Comparison of ENCODE assay signal across 22 cellular contexts in genomic region chr9:2407450-2407849, GRCh38.
"Had no signal": no experiment of that assay in that cellular context is flagged by ENCODE, and none has a peak within 500 bp of the region (broad histone marks: within the 10 kb centered on the region; RNA-seq: fewer than 3 reads in every experiment).

No MANE protein-coding gene starts in this region.

- H3K9me3 ChIP-seq: prostate gland, right lobe of liver, thyroid gland had no signal

- FAIRE-seq: kidney, small intestine had no signal

- DNase-seq: caudate nucleus; cerebellar nuclear complex; cortex of kidney; foreskin fibroblast; gastrocnemius medialis; head of caudate nucleus; kidney; left colon; natural killer cell; retina; right lobe of liver; small intestine; stimulated activated CD4-positive, alpha-beta T cell treated with anti-CD3 and anti-CD28 coated beads, Interleukin-15, amount 100 ng/mL, for 24 hours; stimulated activated CD4-positive, alpha-beta T cell treated with anti-CD3 and anti-CD28 coated beads, Interleukin-2, amount 100 ng/mL, for 48 hours; stimulated activated naive CD4-positive, alpha-beta T cell; stomach; thyroid gland had no signal

- H3K27ac ChIP-seq: epithelial cell of prostate, gastrocnemius medialis, parathyroid adenoma, prostate gland, right lobe of liver, stomach, thyroid gland had no signal

- H3K79me2 ChIP-seq: parathyroid adenoma had no signal

- H3K9ac ChIP-seq: parathyroid adenoma had no signal

- ATAC-seq: esophagus mucosa, left colon, natural killer cell, right lobe of liver had no signal

- H2AFZ ChIP-seq: parathyroid adenoma had no signal

- H3K4me1 ChIP-seq: prostate gland, right lobe of liver, stomach had no signal

- H3K36me3 ChIP-seq: gastrocnemius medialis, prostate gland, right lobe of liver, stomach, thyroid gland had no signal

- H3K4me3 ChIP-seq: gastrocnemius medialis, lung, prostate gland, right lobe of liver, stomach, thyroid gland had no signal

- H3K27me3 ChIP-seq: gastrocnemius medialis, right lobe of liver, stomach, thyroid gland had no signal
